ENCODE assay signal across 17 cellular contexts in the genomic region with DNA sequence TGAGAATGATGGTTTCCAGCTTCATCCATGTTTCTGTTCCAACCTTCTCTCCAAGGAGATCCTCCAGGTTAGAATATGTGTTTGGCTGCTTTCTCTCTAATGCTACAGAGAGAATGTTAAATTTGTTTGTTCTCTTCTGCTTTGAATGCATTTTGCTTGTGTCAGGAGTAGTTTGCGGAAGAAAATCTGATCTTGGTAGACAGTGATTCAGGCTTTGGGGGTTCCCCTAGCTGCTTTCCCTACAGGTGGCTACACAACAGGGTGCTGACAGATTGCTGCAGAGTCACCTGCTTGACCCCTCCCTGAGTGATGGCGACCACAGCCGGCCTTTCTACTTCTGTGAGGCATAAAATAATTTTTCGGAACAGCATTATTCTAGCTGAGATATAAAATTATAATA. TPM values are rescaled to one million over a fixed set of nuclear protein-coding genes. Genes with fewer than 3 reads are reported as not detected.
A peak's percentile ranks its signal among the peaks of the same experiment; 100 is the strongest.
DNase-seq lines count a peak whose midpoint lies in the region; ATAC-seq and TF ChIP-seq lines count a peak whose summit lies in the region.
"Had no signal": no experiment of that assay in that cellular context is flagged by ENCODE, and none has a peak within 500 bp of the region (broad histone marks: within the 10 kb centered on the region; RNA-seq: fewer than 3 reads in every experiment).

No MANE protein-coding gene starts in this region.

- no peaks in the 10 kb centered on the region for H3K27me3 ChIP-seq in CD8-positive, alpha-beta T cell (ENCODE audit: insufficient read depth, low read length)
- H3K27me3 ChIP-seq in tibial nerve (no peaks in the 10 kb centered on the region), vagina (no peaks in the 10 kb centered on the region)
- H3K27me3 ChIP-seq: BLaER1 treated with 17β-estradiol and CSF1 and Interleukin-3, amounts not matched to agents 10 nM and 100 nM; esophagus muscularis mucosa; heart right ventricle; tibial artery had no signal

- peak in 1 of 7 experiments; percentile 47 for DNase-seq in CD8-positive, alpha-beta T cell
- DNase-seq in activated CD8-positive, alpha-beta T cell treated with anti-CD3 and anti-CD28 coated beads for 36 hours, result peak; percentile 43
- DNase-seq in immature natural killer cell (no peak), tibial nerve (ENCODE audit: low spot score in 2 of 2) (no peak), vagina (ENCODE audit: extremely low spot score in 2 of 2) (no peak)
- DNase-seq: heart right ventricle, mesenchymal stem cell, NCI-H524 treated with DMSO at 0.1 percent for 48 hours, right cardiac atrium, tibial artery had no signal

- H3K9me3 ChIP-seq in CD8-positive, alpha-beta T cell (ENCODE audit: low read length), result no peaks in the 10 kb centered on the region
- H3K9me3 ChIP-seq in HEK293 (ENCODE audit: control insufficient read depth, insufficient read depth, low read depth, low read length) (no peaks in the 10 kb centered on the region), tibial nerve (no peaks in the 10 kb centered on the region), vagina (no peaks in the 10 kb centered on the region)
- H3K9me3 ChIP-seq: BLaER1 treated with 17β-estradiol and CSF1 and Interleukin-3, amounts not matched to agents 10 nM and 100 nM; esophagus muscularis mucosa; heart right ventricle; tibial artery had no signal

- peaks cover 23% of the 10 kb centered on the region for H3K36me3 Mint-ChIP-seq in CD8-positive, alpha-beta T cell
- peaks cover 7% of the 10 kb centered on the region for H3K36me3 Mint-ChIP-seq in activated CD8-positive, alpha-beta T cell treated with anti-CD3 and anti-CD28 coated beads for 36 hours (ENCODE audit: low read depth)
- peaks cover 0 to 6% (median 4%) of the 10 kb centered on the region in 3 donors for H3K36me3 Mint-ChIP-seq in immature natural killer cell

- WGBS in tibial nerve, 2 donors, result 85 to 90% methylated on average over 4 of the region's 4 CpGs

- TF ChIP-seq CTCF in CD8-positive, alpha-beta T cell (IDR thresholded peaks at IDR 0.05), result no peak
- TF ChIP-seq CTCF in HEK293 (tag by site-specific recombination; IDR thresholded peaks at IDR 0.05) (no peak), tibial nerve (IDR thresholded peaks at IDR 0.05) (no peak), vagina (IDR thresholded peaks at IDR 0.05) (no peak)
- no peak for TF ChIP-seq CTCF in activated CD8-positive, alpha-beta T cell treated with anti-CD3 and anti-CD28 coated beads for 36 hours (IDR thresholded peaks at IDR 0.05)

- no peak for TF ChIP-seq EP300 in tibial nerve (IDR thresholded peaks at IDR 0.05)

- H3K4me1 Mint-ChIP-seq in CD8-positive, alpha-beta T cell (ENCODE audit: low read depth), result peaks cover 71% of the 10 kb centered on the region
- H3K4me1 Mint-ChIP-seq in activated CD8-positive, alpha-beta T cell treated with anti-CD3 and anti-CD28 coated beads for 36 hours (ENCODE audit: low read depth), result peaks cover 64% of the 10 kb centered on the region
- H3K4me1 Mint-ChIP-seq in immature natural killer cell, result peaks cover 30 to 47% of the 10 kb centered on the region in 2 donors

- no peak overlapping the region for H3K4me3 ChIP-seq in CD8-positive, alpha-beta T cell (ENCODE audit: low read depth, low read length)
- H3K4me3 ChIP-seq in HEK293 (ENCODE audit: low read depth, low read length) (no peak overlapping the region), tibial nerve (no peak overlapping the region), vagina (no peak overlapping the region)
- H3K4me3 ChIP-seq: BLaER1 treated with 17β-estradiol and CSF1 and Interleukin-3, amounts not matched to agents 10 nM and 100 nM; esophagus muscularis mucosa; heart right ventricle; tibial artery had no signal

- H3K27ac ChIP-seq in CD8-positive, alpha-beta T cell (ENCODE audit: low read depth, low read length), result no peak overlapping the region
- H3K27ac ChIP-seq in HEK293 (ENCODE audit: extremely low read depth, low read depth, low read length) (no peak overlapping the region), tibial nerve (no peak overlapping the region), vagina (no peak overlapping the region)
- H3K27ac ChIP-seq: BLaER1 treated with 17β-estradiol and CSF1 and Interleukin-3, amounts not matched to agents 10 nM and 100 nM; esophagus muscularis mucosa; heart right ventricle; tibial artery; VCaP had no signal

- no peaks in the 10 kb centered on the region for H3K9me3 Mint-ChIP-seq in CD8-positive, alpha-beta T cell
- no peaks in the 10 kb centered on the region for H3K9me3 Mint-ChIP-seq in activated CD8-positive, alpha-beta T cell treated with anti-CD3 and anti-CD28 coated beads for 36 hours
- H3K9me3 Mint-ChIP-seq in immature natural killer cell, result no peaks in the 10 kb centered on the region
- H3K9me3 Mint-ChIP-seq: dendritic cell treated with granulocyte-macrophage colony-stimulating factor and Interleukin-4, amounts not matched to agents 40 ng/mL and 50 ng/mL, for 4 days had no signal

- H3K4me3 Mint-ChIP-seq in CD8-positive, alpha-beta T cell, result peak overlapping the region; percentile 66
- H3K4me3 Mint-ChIP-seq in activated CD8-positive, alpha-beta T cell treated with anti-CD3 and anti-CD28 coated beads for 36 hours, result no peak overlapping the region
- no peak overlapping the region for H3K4me3 Mint-ChIP-seq in immature natural killer cell
- H3K4me3 Mint-ChIP-seq: dendritic cell treated with granulocyte-macrophage colony-stimulating factor and Interleukin-4, amounts not matched to agents 40 ng/mL and 50 ng/mL, for 4 days had no signal

- CTCF ChIA-PET in CD8-positive, alpha-beta T cell (lab: Charles Lee), result interaction anchor here (1.3 kb wide), 1 partner anchor 14 kb away, joined by 6 read pairs; no protein-coding TSS in a partner anchor
- CTCF ChIA-PET in HEK293 (lab: Yijun Ruan, JAX), result interaction anchor here (1.7 kb wide), 1 partner anchor 15 kb away, joined by 7 read pairs; no protein-coding TSS in a partner anchor
- CTCF ChIA-PET in activated CD8-positive, alpha-beta T cell treated with anti-CD3 and anti-CD28 coated beads for 36 hours (lab: Charles Lee), result interaction anchor here (0.7 to 1.7 kb wide), 4 partner anchors 10 to 48 kb away, joined by 3 to 4 read pairs (median 4); a partner anchor contains a TSS

- peak overlapping the region; percentile 91 for H3K27ac Mint-ChIP-seq in CD8-positive, alpha-beta T cell
- peak overlapping the region; percentile 22 for H3K27ac Mint-ChIP-seq in activated CD8-positive, alpha-beta T cell treated with anti-CD3 and anti-CD28 coated beads for 36 hours
- H3K27ac Mint-ChIP-seq in immature natural killer cell, result peak overlapping the region in 5 of 6 donors; percentile 3 to 70 (median 58)
- H3K27ac Mint-ChIP-seq: dendritic cell treated with granulocyte-macrophage colony-stimulating factor and Interleukin-4, amounts not matched to agents 40 ng/mL and 50 ng/mL, for 4 days had no signal

- ATAC-seq in CD8-positive, alpha-beta T cell, result peak; percentile 42
- peak; percentile 35 for ATAC-seq in activated CD8-positive, alpha-beta T cell treated with anti-CD3 and anti-CD28 coated beads for 36 hours
- no peak for ATAC-seq in HG02759 (IDR thresholded peaks at IDR 0.05; ENCODE audit: unreplicated experiment)
- no peak for ATAC-seq in HG03460 (IDR thresholded peaks at IDR 0.05; ENCODE audit: unreplicated experiment)
- ATAC-seq: heart right ventricle, right cardiac atrium had no signal

- no peaks in the 10 kb centered on the region for H3K27me3 Mint-ChIP-seq in CD8-positive, alpha-beta T cell (ENCODE audit: low read depth)
- H3K27me3 Mint-ChIP-seq in activated CD8-positive, alpha-beta T cell treated with anti-CD3 and anti-CD28 coated beads for 36 hours, result no peaks in the 10 kb centered on the region
- H3K27me3 Mint-ChIP-seq in immature natural killer cell (ENCODE audit: low read depth in 3 of 3), result peaks cover 0 to 1% (median 0%) of the 10 kb centered on the region in 3 donors
- H3K27me3 Mint-ChIP-seq: dendritic cell treated with granulocyte-macrophage colony-stimulating factor and Interleukin-4, amounts not matched to agents 40 ng/mL and 50 ng/mL, for 4 days had no signal

- POLR2A ChIA-PET in CD8-positive, alpha-beta T cell (lab: Charles Lee), result interaction anchor here (1.0 kb wide), 1 partner anchor 42 kb away, joined by 5 read pairs; a partner anchor contains a TSS
- POLR2A ChIA-PET in HEK293 (lab: Yijun Ruan, JAX), result interaction anchor here (0.6 kb wide), 1 partner anchor 726 kb away, joined by 3 read pairs; no protein-coding TSS in a partner anchor
- POLR2A ChIA-PET in activated CD8-positive, alpha-beta T cell treated with anti-CD3 and anti-CD28 coated beads for 36 hours (lab: Charles Lee), result interaction anchor here (0.6 to 1.4 kb wide), 5 partner anchors 9 to 227 kb away, joined by 3 to 4 read pairs (median 3); a partner anchor contains a TSS

- H3K36me3 ChIP-seq in CD8-positive, alpha-beta T cell (ENCODE audit: insufficient read depth, low read length), result no peaks in the 10 kb centered on the region
- H3K36me3 ChIP-seq in HEK293 (ENCODE audit: control insufficient read depth in 2 of 2, insufficient read depth in 1 of 2, low read length in 2 of 2), result no peaks in the 10 kb centered on the region
- peaks cover 0 to 3% (median 0%) of the 10 kb centered on the region in 3 donors for H3K36me3 ChIP-seq in tibial nerve
- H3K36me3 ChIP-seq in vagina, result peaks cover 0 to 6% of the 10 kb centered on the region in 2 donors
- H3K36me3 ChIP-seq: esophagus muscularis mucosa, tibial artery had no signal

- TF ChIP-seq POLR2A in tibial nerve (IDR thresholded peaks at IDR 0.05) (no peak), vagina (IDR thresholded peaks at IDR 0.05) (no peak)

- intact Hi-C loops in CD8-positive, alpha-beta T cell (cut with DNase I, micrococcal nuclease), result loop anchor here (2.0 to 5.0 kb wide), 2 partner anchors 14 to 40 kb away; a partner anchor contains a TSS
- intact Hi-C loops in activated CD8-positive, alpha-beta T cell treated with anti-CD3 and anti-CD28 coated beads for 36 hours (cut with micrococcal nuclease), result no loop called here
- intact Hi-C loops in vagina (cut with DNase I), result no loop called here

- H3K4me1 ChIP-seq in CD8-positive, alpha-beta T cell (ENCODE audit: insufficient read depth, low read length), result peaks cover 58% of the 10 kb centered on the region
- H3K4me1 ChIP-seq in HEK293 (ENCODE audit: control insufficient read depth, insufficient read depth, low read length), result peaks cover 13% of the 10 kb centered on the region; the same call in 1 of the 2 replicates
- H3K4me1 ChIP-seq in tibial nerve, result peaks cover 0 to 10% (median 0%) of the 10 kb centered on the region in 4 donors
- H3K4me1 ChIP-seq in vagina, result peaks cover 39% of the 10 kb centered on the region

TF ChIP-seq in HEK293, 187 proteins besides CTCF, POLR2A, EP300 and RAD21 (continues in another document):
- 0 out of 2 replicates have a peak, but pooled peaks have one; percentile 12 for TF ChIP-seq SCRT2 (tag by site-specific recombination; IDR thresholded peaks at IDR 0.05)

RNA-seq across cellular contexts. Expression of a gene that starts 41.8 kb away (rescaled TPM):
- total RNA-seq in CD8-positive, alpha-beta T cell, result 10 to 100 TPM; 44.7 to 47.0 TPM
- 10 to 100 TPM; 17.1 to 18.0 TPM for total RNA-seq in activated CD8-positive, alpha-beta T cell treated with anti-CD3 and anti-CD28 coated beads for 36 hours
- 1 to 10 TPM in 2 of 3 donors, under 1 TPM in 1; 0.45 to 5.2 (median 3.7) TPM for polyA plus RNA-seq in immature natural killer cell
- total RNA-seq in tibial nerve (10 to 100 TPM in 3 of 4 donors, 1 to 10 TPM in 1; 8.8 to 16.2 (median 13.7) TPM), vagina (13.8 TPM)

RNA-seq across cellular contexts. Expression of a gene that starts 51.9 kb away (rescaled TPM):
- under 1 TPM; 0.42 to 0.43 TPM for total RNA-seq in CD8-positive, alpha-beta T cell
- under 1 TPM; 0.50 to 0.56 TPM for total RNA-seq in activated CD8-positive, alpha-beta T cell treated with anti-CD3 and anti-CD28 coated beads for 36 hours
- not detected for polyA plus RNA-seq in immature natural killer cell
- under 1 TPM in 1 of 4 donors, not detected in 3; 0.22 TPM for total RNA-seq in tibial nerve
- not detected for total RNA-seq in vagina

Comparison
In these comparisons a context has a peak if more than half of its experiments do, and no peak if none do; other contexts are left out.
1. ATAC-seq: peak in CD8-positive, alpha-beta T cell (single experiment) and activated CD8-positive, alpha-beta T cell treated with anti-CD3 and anti-CD28 coated beads for 36 hours (single experiment); none in HG02759 (single experiment) and HG03460 (single experiment).
2. H3K27ac Mint-ChIP-seq: peak in every context shown above with its lines; median percentile 91 in CD8-positive, alpha-beta T cell; 58 in immature natural killer cell; 22 in activated CD8-positive, alpha-beta T cell treated with anti-CD3 and anti-CD28 coated beads for 36 hours.
3. intact Hi-C loops: an anchor here in CD8-positive, alpha-beta T cell (2.0 to 5.0 kb wide); none called in activated CD8-positive, alpha-beta T cell treated with anti-CD3 and anti-CD28 coated beads for 36 hours and vagina.